Comparison of ENCODE assay signal across 1 cellular context in the genomic region with DNA sequence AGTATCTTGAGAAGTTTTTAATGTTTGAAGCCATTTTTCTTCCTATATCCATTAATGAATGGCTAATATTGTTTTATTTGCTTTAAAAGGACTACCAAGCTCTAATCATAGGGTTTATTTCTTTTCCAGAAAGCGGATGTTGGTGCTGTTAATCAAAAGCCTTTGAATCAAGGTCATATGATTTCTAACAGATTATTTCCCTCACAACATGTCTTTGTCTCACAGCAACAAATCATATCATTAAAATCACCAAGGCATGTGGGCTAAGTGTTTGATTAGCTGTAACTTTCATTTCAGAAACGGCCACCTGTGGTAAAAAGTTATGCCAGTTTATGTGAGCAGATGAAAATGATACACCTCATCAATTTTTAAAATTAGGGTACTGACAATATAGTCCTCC.
TF ChIP-seq lines count a peak whose summit lies in the region.

No MANE protein-coding gene starts in this region.

TF ChIP-seq in HEK293, 187 proteins besides CTCF, POLR2A, EP300 and RAD21 (continued from another document):
- TF ChIP-seq, protein P1, sequence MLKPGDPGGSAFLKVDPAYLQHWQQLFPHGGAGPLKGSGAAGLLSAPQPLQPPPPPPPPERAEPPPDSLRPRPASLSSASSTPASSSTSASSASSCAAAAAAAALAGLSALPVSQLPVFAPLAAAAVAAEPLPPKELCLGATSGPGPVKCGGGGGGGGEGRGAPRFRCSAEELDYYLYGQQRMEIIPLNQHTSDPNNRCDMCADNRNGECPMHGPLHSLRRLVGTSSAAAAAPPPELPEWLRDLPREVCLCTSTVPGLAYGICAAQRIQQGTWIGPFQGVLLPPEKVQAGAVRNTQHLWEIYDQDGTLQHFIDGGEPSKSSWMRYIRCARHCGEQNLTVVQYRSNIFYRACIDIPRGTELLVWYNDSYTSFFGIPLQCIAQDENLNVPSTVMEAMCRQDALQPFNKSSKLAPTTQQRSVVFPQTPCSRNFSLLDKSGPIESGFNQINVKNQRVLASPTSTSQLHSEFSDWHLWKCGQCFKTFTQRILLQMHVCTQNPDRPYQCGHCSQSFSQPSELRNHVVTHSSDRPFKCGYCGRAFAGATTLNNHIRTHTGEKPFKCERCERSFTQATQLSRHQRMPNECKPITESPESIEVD (tag by site-specific recombination; IDR thresholded peaks at IDR 0.05) = peak; percentile 24; the same call in 1 of the 2 replicates
